In the genomic region with DNA sequence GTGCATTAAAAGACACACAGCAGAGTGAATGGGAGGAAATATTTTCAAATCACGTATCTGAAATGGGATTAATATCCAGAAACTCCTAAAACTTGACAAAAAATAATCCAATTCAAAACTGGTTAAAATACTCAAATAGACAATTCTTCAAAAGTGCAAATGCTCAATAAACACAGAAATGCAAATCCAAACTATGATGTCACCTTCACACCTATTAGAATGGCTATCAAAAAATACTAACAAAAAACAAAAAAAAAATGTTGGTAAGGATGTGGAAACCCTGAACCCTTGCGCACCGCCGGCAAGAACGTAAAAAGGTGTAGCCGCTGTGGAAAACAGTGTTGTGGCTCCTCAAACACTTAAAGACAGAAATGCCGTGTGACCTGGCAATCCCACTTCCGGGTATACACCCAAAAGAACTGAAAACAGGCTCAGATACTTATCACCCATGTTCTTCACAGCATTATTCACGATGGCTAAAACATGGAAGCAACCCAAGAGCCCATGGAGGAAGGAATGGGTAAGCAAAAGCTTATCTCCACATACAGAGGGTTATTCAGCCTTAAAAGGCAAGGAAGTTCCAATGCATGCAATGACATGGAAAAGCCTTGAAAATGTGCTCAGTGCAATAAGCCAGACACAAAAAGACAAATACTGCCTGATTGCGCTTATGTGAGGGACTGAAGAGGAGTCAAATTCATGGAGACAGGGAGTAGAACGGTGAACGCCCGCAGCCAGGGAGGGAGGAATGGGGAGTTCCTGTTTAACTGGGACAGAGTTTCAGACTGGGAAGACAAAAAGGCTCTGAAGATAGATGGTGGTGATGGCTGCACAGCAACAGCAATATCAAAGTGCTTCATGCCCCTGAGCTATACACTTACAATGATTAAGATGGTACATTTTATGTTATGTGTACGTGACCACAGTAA, we compare ENCODE assay signal across 12 cellular contexts. TPM values are rescaled to one million over a fixed set of nuclear protein-coding genes. Genes with fewer than 3 reads are reported as not detected.
A peak's percentile ranks its signal among the peaks of the same experiment; 100 is the strongest.
DNase-seq lines count a peak whose midpoint lies in the region; ATAC-seq, FAIRE-seq and TF ChIP-seq lines count a peak whose summit lies in the region.
"Had no signal": no experiment of that assay in that cellular context is flagged by ENCODE, and none has a peak within 500 bp of the region (broad histone marks: within the 10 kb centered on the region; RNA-seq: fewer than 3 reads in every experiment).

No MANE protein-coding gene starts in this region.

- H3K4me3 Mint-ChIP-seq in nephron progenitor cell, result no peak overlapping the region

- intact Hi-C loops in K562 (cut with micrococcal nuclease), result no loop called here

- no peak overlapping the region for H3K14ac ChIP-seq in trophoblast cell (ENCODE audit: low read length)

- no peaks in the 10 kb centered on the region; the same call in 1 of the 2 replicates for H4K20me1 ChIP-seq in K562 (replicated peaks; ENCODE audit: control insufficient read depth, insufficient read depth, low read length)

- H4K12ac ChIP-seq in trophoblast cell (ENCODE audit: low read depth, low read length), result no peak overlapping the region

- no peaks in the 10 kb centered on the region for H3K9me1 ChIP-seq in K562 (ENCODE audit: control insufficient read depth, insufficient read depth, low read length)

- 0 out of 4 replicates have a peak, but pooled peaks of 1 of the 2 experiments have one; percentile 1 for TF ChIP-seq RAD21 in K562 (CRISPR knock-in tag; conservative IDR thresholded peaks at IDR 0.05 in 1 of 2, IDR thresholded peaks at IDR 0.05 in 1 of 2)

- H2BK12ac ChIP-seq in trophoblast cell (ENCODE audit: low read length), result no peak overlapping the region

- DNase-seq in activated CD4-positive, alpha-beta T cell treated with anti-CD3 and anti-CD28 coated beads for 4 hours, result peak; percentile 25 to 36
- DNase-seq in K562 (ENCODE audit: extremely low read depth in 1 of 4, low spot score in 3 of 4) (peak; percentile 43 to 87 (median 64)), trophoblast cell (no peak), NCI-H345 (lab: John Stamatoyannopoulos, UW) (no peak), omental fat pad (ENCODE audit: low spot score) (no peak), nephron progenitor cell (no peak), NCI-H1436 (lab: John Stamatoyannopoulos, UW) (no peak)
- DNase-seq: Calu3, NCI-H2107 had no signal

- peak overlapping the region; percentile 81 for H3K4me2 ChIP-seq in K562 (ENCODE audit: insufficient read depth, low read length)
- H3K4me2 ChIP-seq in trophoblast cell (ENCODE audit: low read length), result no peak overlapping the region
- H3K4me2 ChIP-seq: KMS-11 had no signal

- H3K9ac ChIP-seq in K562 (ENCODE audit: insufficient read depth in 1 of 2, low read depth in 2 of 2, low read length in 2 of 2) (peak overlapping the region; percentile 63 to 78; a peak in 3 of 4 replicates), trophoblast cell (ENCODE audit: low read length) (no peak overlapping the region)
- H3K9ac ChIP-seq: KMS-11 had no signal

- no peaks in the 10 kb centered on the region for H3K27me3 ChIP-seq in K562 (ENCODE audit: control insufficient read depth in 2 of 2, insufficient read depth in 2 of 2, low read length in 2 of 2)
- H3K27me3 ChIP-seq in trophoblast cell (ENCODE audit: insufficient read depth, low read length), result no peaks in the 10 kb centered on the region

- peaks cover 45% of the 10 kb centered on the region for H3K9me3 Mint-ChIP-seq in nephron progenitor cell

- peaks cover 85% of the 10 kb centered on the region for H3K36me3 Mint-ChIP-seq in nephron progenitor cell (ENCODE audit: low read depth)

- H3K23ac ChIP-seq in trophoblast cell (ENCODE audit: low read length), result no peak overlapping the region

- peaks cover 8% of the 10 kb centered on the region for H3K4me1 ChIP-seq in HEK293 (ENCODE audit: control insufficient read depth, insufficient read depth, low read length)
- H3K4me1 ChIP-seq in K562 (replicated peaks in 1 of 2; ENCODE audit: control insufficient read depth in 2 of 2, insufficient read depth in 2 of 2, low read length in 2 of 2), result peaks cover 34 to 45% of the 10 kb centered on the region in 2 experiments
- no peaks in the 10 kb centered on the region for H3K4me1 ChIP-seq in trophoblast cell (ENCODE audit: control insufficient read depth in 1 of 2, insufficient read depth in 2 of 2, low read length in 2 of 2)

- peak; percentile 74 for TF ChIP-seq EP300 in K562 (IDR thresholded peaks at IDR 0.05; ENCODE audit: low read length)

- no peak overlapping the region for H2BK120ac ChIP-seq in trophoblast cell (ENCODE audit: insufficient read depth, low read length, poor library complexity)

- peaks cover 5% of the 10 kb centered on the region for H3K4me1 Mint-ChIP-seq in nephron progenitor cell

- H3K27ac ChIP-seq in HEK293 (ENCODE audit: extremely low read depth, low read depth, low read length) (no peak overlapping the region), K562 (ENCODE audit: extremely low read depth, low read depth, low read length) (peak overlapping the region; percentile 97), trophoblast cell (ENCODE audit: low read depth, low read length) (no peak overlapping the region)
- H3K27ac ChIP-seq: KMS-11 had no signal

- POLR2A ChIA-PET in HEK293 (lab: Yijun Ruan, JAX) (no interaction called here), K562 (lab: Yijun Ruan, JAX) (interaction anchor here (0.6 to 1.4 kb wide), 4 partner anchors 9 to 148 kb away, joined by 3 to 4 read pairs (median 4); no protein-coding TSS in a partner anchor)

- ATAC-seq in K562 (peak; percentile 90), omental fat pad (ENCODE audit: low FRiP score) (no peak)

- no TSS peak for BruUV-seq in K562 (replicated peaks; lab: Mats Ljungman, UMichigan)

- H3K27me3 Mint-ChIP-seq in nephron progenitor cell (ENCODE audit: low read depth, poor library complexity), result peaks cover 3% of the 10 kb centered on the region

- H4K91ac ChIP-seq in trophoblast cell (ENCODE audit: low read depth, low read length), result no peak overlapping the region

- H3K36me3 ChIP-seq in HEK293 (ENCODE audit: control insufficient read depth in 2 of 2, insufficient read depth in 1 of 2, low read length in 2 of 2), result peaks cover 3 to 55% of the 10 kb centered on the region in 2 experiments; a peak in 2 of 3 replicates
- H3K36me3 ChIP-seq in K562 (ENCODE audit: control insufficient read depth, insufficient read depth, low read length), result peaks cover 20% of the 10 kb centered on the region
- peaks cover 24 to 30% of the 10 kb centered on the region in 2 experiments for H3K36me3 ChIP-seq in trophoblast cell (ENCODE audit: control insufficient read depth in 1 of 2, insufficient read depth in 2 of 2, low read length in 2 of 2)

- no peak overlapping the region for H2BK5ac ChIP-seq in trophoblast cell (ENCODE audit: low read depth, low read length, poor library complexity)

- TF ChIP-seq CTCF in HEK293 (tag by site-specific recombination; IDR thresholded peaks at IDR 0.05) (no peak), K562 (IDR thresholded peaks at IDR 0.05 in 2 of 3, conservative IDR thresholded peaks at IDR 0.05 in 1 of 3; ENCODE audit: insufficient read depth in 2 of 3, low read depth in 1 of 3, low read length in 3 of 3) (no peak), omental fat pad (IDR thresholded peaks at IDR 0.05) (no peak), nephron progenitor cell (IDR thresholded peaks at IDR 0.05) (no peak)

- WGBS in K562 (ENCODE audit: insufficient coverage, low coverage, missing lambda C conversion rate), result 5% methylated on average over 13 of the region's 14 CpGs
- WGBS in trophoblast cell (ENCODE audit: extremely low coverage, insufficient coverage, insufficient read length), result no CpG with 5 or more reads among the region's 14 CpGs

- H2AFZ ChIP-seq in K562 (ENCODE audit: low read depth, low read length) (peak overlapping the region; percentile 11), trophoblast cell (ENCODE audit: insufficient read depth, low read length, poor library complexity) (no peak overlapping the region)

- H4K8ac ChIP-seq in trophoblast cell (ENCODE audit: low read depth, low read length), result no peak overlapping the region

- H3K18ac ChIP-seq in trophoblast cell (ENCODE audit: low read length), result no peak overlapping the region

- peaks cover 99% of the 10 kb centered on the region for H3K79me2 ChIP-seq in K562 (ENCODE audit: control insufficient read depth, insufficient read depth, low read length)
- peaks cover 23% of the 10 kb centered on the region for H3K79me2 ChIP-seq in trophoblast cell (ENCODE audit: control insufficient read depth, insufficient read depth, low read length, poor library complexity)

- H3K4me3 ChIP-seq in HEK293 (ENCODE audit: low read depth, low read length) (no peak overlapping the region), K562 (peak overlapping the region; percentile 1; the same call in 1 of the 2 replicates), trophoblast cell (ENCODE audit: low read depth, low read length) (no peak overlapping the region)

- H2AK5ac ChIP-seq in trophoblast cell (ENCODE audit: low read length), result no peak overlapping the region

- H3K27ac Mint-ChIP-seq in nephron progenitor cell, result no peak overlapping the region

- FAIRE-seq in K562 (lab: Jason Lieb, UNC), result peak; percentile 99
- FAIRE-seq: H1 had no signal

- CTCF ChIA-PET in HEK293 (lab: Yijun Ruan, JAX) (no interaction called here), K562 (lab: Yijun Ruan, JAX; ENCODE audit: low intra/inter-chr PET ratio) (no interaction called here)

- in situ Hi-C loops in K562 (cut with MboI), result no loop called here

- no peaks in the 10 kb centered on the region for H3K9me3 ChIP-seq in HEK293 (ENCODE audit: control insufficient read depth, insufficient read depth, low read depth, low read length)
- no peaks in the 10 kb centered on the region for H3K9me3 ChIP-seq in K562 (replicated peaks; ENCODE audit: control insufficient read depth, insufficient read depth, low read depth, low read length)
- H3K9me3 ChIP-seq in trophoblast cell (ENCODE audit: insufficient read depth, low read depth, low read length), result peaks cover 2% of the 10 kb centered on the region

- H3K79me1 ChIP-seq in trophoblast cell (ENCODE audit: low read length), result no peaks in the 10 kb centered on the region

- TF ChIP-seq POLR2A in K562 (conservative IDR thresholded peaks at IDR 0.05), result no peak

- H3K4ac ChIP-seq in trophoblast cell (ENCODE audit: low read depth, low read length), result peak overlapping the region; percentile 90

RNA-seq across cellular contexts. Expression of a gene that starts 19.6 kb away (rescaled TPM):
- total RNA-seq in K562 (2011; cell fraction: chromatin; rRNA removed; ENCODE audit: low replicate concordance), result 34.4 and 58.3 TPM in 2 replicates
- total RNA-seq in K562 (2011; cell fraction: nucleolus; rRNA removed), result 28.7 and 34.9 TPM in 2 replicates
- 20.9 and 28.2 TPM in 2 replicates for total RNA-seq in K562 (2011; cell fraction: nucleoplasm; rRNA removed)
- 10.4 and 12.2 TPM in 2 replicates for total RNA-seq in K562 (2014; rRNA removed)
- 5.3 and 7.4 TPM in 2 replicates for total RNA-seq in K562 (2014; rRNA removed; fragmentation: Illumina TruSeq; extraction: Trizol)
- 7.2 and 7.5 TPM in 2 replicates for total RNA-seq in K562 (2015; rRNA removed; fragmentation: Illumina TruSeq; extraction: Trizol)
- 14.1 and 17.6 TPM in 2 replicates for total RNA-seq in K562 (2021)
- 2.4 and 2.5 TPM in 2 replicates for polyA plus RNA-seq in K562 (2011; rRNA removed)
- 1.9 and 2.0 TPM in 2 replicates for polyA plus RNA-seq in K562 (2011; cell fraction: cytosol; rRNA removed)
- 11.7 and 17.8 TPM in 2 replicates for polyA plus RNA-seq in K562 (2011; cell fraction: nucleus; rRNA removed)
- polyA plus RNA-seq in K562 (2012), result 8.5 and 10.4 TPM in 2 replicates
- 5.5 and 8.7 TPM in 2 replicates for polyA plus RNA-seq in K562 (2014; fragmentation: Illumina TruSeq; extraction: Trizol)
- polyA plus RNA-seq in K562 (2014; fragmentation: Nextera tagmentation; extraction: Ambion mirVana), result under 1 TPM; 0.42 to 0.63 TPM
- polyA plus RNA-seq in K562 (2014; rRNA removed), result 8.4 and 9.9 TPM in 2 replicates
- 3.2 and 4.2 TPM in 2 replicates for polyA minus RNA-seq in K562 (2011; rRNA and poly(A)+ RNA removed)
- 5.6 and 8.6 TPM in 2 replicates for polyA minus RNA-seq in K562 (2011; cell fraction: cytosol; rRNA and poly(A)+ RNA removed)
- polyA minus RNA-seq in K562 (2011; cell fraction: nucleus; rRNA and poly(A)+ RNA removed), result 10.8 and 11.2 TPM in 2 replicates
- 18.7 and 19.7 TPM in 2 replicates for polyA plus RNA-seq in trophoblast cell (2013)
- 10 to 100 TPM; 21.0 to 57.3 (median 33.8) TPM for total RNA-seq in omental fat pad

RNA-seq across cellular contexts. Expression of a gene that starts 45.6 kb away (rescaled TPM):
- 25.1 and 25.4 TPM in 2 replicates for total RNA-seq in K562 (2011; cell fraction: chromatin; rRNA removed; ENCODE audit: low replicate concordance)
- 15.5 and 19.3 TPM in 2 replicates for total RNA-seq in K562 (2011; cell fraction: nucleolus; rRNA removed)
- total RNA-seq in K562 (2011; cell fraction: nucleoplasm; rRNA removed), result 18.1 and 18.4 TPM in 2 replicates
- total RNA-seq in K562 (2014; rRNA removed), result 8.1 and 11.0 TPM in 2 replicates
- total RNA-seq in K562 (2014; rRNA removed; fragmentation: Illumina TruSeq; extraction: Trizol), result 6.3 and 6.9 TPM in 2 replicates
- 7.3 and 7.4 TPM in 2 replicates for total RNA-seq in K562 (2015; rRNA removed; fragmentation: Illumina TruSeq; extraction: Trizol)
- total RNA-seq in K562 (2021), result 16.0 and 16.8 TPM in 2 replicates
- polyA plus RNA-seq in K562 (2011; rRNA removed), result 3.8 and 4.5 TPM in 2 replicates
- polyA plus RNA-seq in K562 (2011; cell fraction: cytosol; rRNA removed), result 4.1 and 4.8 TPM in 2 replicates
- 6.6 and 7.8 TPM in 2 replicates for polyA plus RNA-seq in K562 (2011; cell fraction: nucleus; rRNA removed)
- 9.9 and 10.0 TPM in 2 replicates for polyA plus RNA-seq in K562 (2012)
- polyA plus RNA-seq in K562 (2014; fragmentation: Illumina TruSeq; extraction: Trizol), result 12.2 and 13.2 TPM in 2 replicates
- polyA plus RNA-seq in K562 (2014; fragmentation: Nextera tagmentation; extraction: Ambion mirVana), result 1 to 10 TPM; 1.5 to 1.6 TPM
- 7.6 and 7.8 TPM in 2 replicates for polyA plus RNA-seq in K562 (2014; rRNA removed)
- polyA minus RNA-seq in K562 (2011; rRNA and poly(A)+ RNA removed), result 5.3 and 6.0 TPM in 2 replicates
- polyA minus RNA-seq in K562 (2011; cell fraction: cytosol; rRNA and poly(A)+ RNA removed), result 10.0 and 11.0 TPM in 2 replicates
- polyA minus RNA-seq in K562 (2011; cell fraction: nucleus; rRNA and poly(A)+ RNA removed), result 3.5 and 5.0 TPM in 2 replicates
- 16.0 and 16.8 TPM in 2 replicates for polyA plus RNA-seq in trophoblast cell (2013)
- 10 to 100 TPM; 10.0 to 21.6 (median 11.4) TPM for total RNA-seq in omental fat pad

Comparison
In these comparisons a context has a peak if more than half of its experiments do, and no peak if none do; other contexts are left out.
1. DNase-seq: peak in activated CD4-positive, alpha-beta T cell treated with anti-CD3 and anti-CD28 coated beads for 4 hours (2 of 2) and K562 (4 of 4); none in trophoblast cell (0 of 2), NCI-H345 (single experiment), omental fat pad (single experiment), nephron progenitor cell (single experiment) and NCI-H1436 (single experiment).